8 cellular contexts compared by ENCODE assay signal in the genomic region with DNA sequence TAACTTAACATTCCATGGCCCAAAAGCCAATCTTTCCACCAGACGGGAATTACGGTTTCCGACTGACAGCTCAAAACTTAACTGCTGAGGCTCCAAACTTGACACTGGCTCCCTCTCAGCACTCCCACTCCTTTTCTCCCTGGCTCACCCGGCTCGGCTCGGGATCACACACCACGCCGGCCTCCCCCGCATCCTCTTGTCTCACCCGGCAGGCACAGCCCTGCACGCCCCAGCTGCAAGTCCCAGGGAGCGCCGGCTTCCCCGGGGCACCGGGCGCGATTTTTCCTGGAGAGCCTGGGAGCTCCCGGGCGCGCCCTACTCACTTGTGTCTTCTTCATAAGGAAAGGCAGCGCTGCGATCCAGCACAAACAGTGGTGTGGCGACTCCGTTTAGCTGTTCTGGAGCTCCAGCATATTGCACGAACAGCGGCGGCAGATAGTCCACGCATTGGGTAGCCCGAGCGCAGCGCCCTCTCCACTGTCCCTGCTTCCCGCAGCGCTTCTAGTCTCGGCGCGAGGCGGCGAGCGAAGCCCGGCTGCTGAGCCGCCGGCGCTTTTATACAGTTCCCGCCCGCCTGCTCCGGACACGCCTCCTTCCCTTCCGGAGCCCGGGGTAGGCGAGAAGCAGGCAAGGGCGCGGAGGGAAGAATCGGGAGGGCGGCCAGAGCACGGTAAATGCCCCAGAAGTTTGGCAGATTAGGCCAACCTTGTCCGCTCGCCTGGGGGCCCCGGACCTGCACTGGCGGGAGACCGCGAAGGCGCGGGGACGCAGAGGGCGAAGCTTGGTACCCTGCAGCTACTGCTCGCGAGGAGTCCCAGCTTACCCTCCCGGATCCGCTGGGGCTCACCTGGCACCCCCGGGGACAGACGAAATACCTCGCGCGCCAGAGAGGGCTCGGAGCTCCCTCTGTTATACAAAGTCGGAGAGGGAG. TPM values are rescaled to one million over a fixed set of nuclear protein-coding genes. Genes with fewer than 3 reads are reported as not detected.
DNase-seq lines count a peak whose midpoint lies in the region; ATAC-seq and TF ChIP-seq lines count a peak whose summit lies in the region.

KITLG (minus strand) TSS at position 531 of the 931 bp plus-strand sequence; CDS start at position 338, 193 bp downstream.

- H3K27me3 ChIP-seq in PC-3 (ENCODE audit: low read length) = no peaks in the 10 kb centered on the region
- no peaks in the 10 kb centered on the region for H3K27me3 ChIP-seq in brain microvascular endothelial cell (replicated peaks)

- H3K9me2 ChIP-seq in PC-3 (replicated peaks; ENCODE audit: low read length) = no peaks in the 10 kb centered on the region

- H2AFZ ChIP-seq in PC-3 (ENCODE audit: low read length) = peak within 1 kb of the TSS; percentile 96

- in situ Hi-C loops in brain microvascular endothelial cell (cut with HindIII; ENCODE audit: low pct_ligation_motif_present, low sequenced_read_pairs) = no loop called here

- H3K79me2 ChIP-seq in PC-3 (ENCODE audit: low read length) = peaks cover 49% of the 10 kb centered on the region

- POLR2A ChIA-PET in PC-3 (lab: Charles Lee; ENCODE audit: unreplicated experiment) = interaction anchor here (0.5 to 0.9 kb wide), 6 partner anchors 27 to 365 kb away, joined by 3 to 5 read pairs (median 3); no protein-coding TSS in a partner anchor

- peak; percentile 38; the same call in 1 of the 2 replicates for TF ChIP-seq CTCF in PC-3 (conservative IDR thresholded peaks at IDR 0.05; ENCODE audit: low read depth, low read length)
- TF ChIP-seq CTCF in brain microvascular endothelial cell (IDR thresholded peaks at IDR 0.05; ENCODE audit: low read depth, low read length, missing control alignments) = peak; percentile 51

- intact Hi-C loops in PC-3 (cut with micrococcal nuclease) = loop anchor here (1.0 to 10.0 kb wide), 7 partner anchors 27 to 426 kb away; no protein-coding TSS in a partner anchor

- CTCF ChIA-PET in PC-3 (lab: Charles Lee) = interaction anchor here (0.6 to 1.9 kb wide), 7 partner anchors 17 to 425 kb away, joined by 3 to 12 read pairs (median 4); no protein-coding TSS in a partner anchor

- H3K9me3 ChIP-seq in PC-3 (ENCODE audit: low read length) = no peaks in the 10 kb centered on the region

- BruUV-seq in PC-3 (replicated peaks; lab: Mats Ljungman, UMichigan) = TSS peak; percentile 55

- TF ChIP-seq EP300 in Ishikawa (IDR thresholded peaks at IDR 0.05; ENCODE audit: borderline replicate concordance) = no peak; the same call in 1 of the 2 replicates

- peak; percentile 33; the same call in 1 of the 2 replicates for TF ChIP-seq RAD21 in Ishikawa (IDR thresholded peaks at IDR 0.05; ENCODE audit: low read depth)

- DNase-seq in DMS 273 (lab: John Stamatoyannopoulos, UW; ENCODE audit: unreplicated experiment) (peak; percentile 88), PC-3 (peak; percentile 91), brain microvascular endothelial cell (peak; percentile 81), hippocampal formation (lab: John Stamatoyannopoulos, UW) (peak; percentile 48 to 53), pulmonary artery endothelial cell (ENCODE audit: low read depth, low spot score) (peak; percentile 47)
- no peak for DNase-seq in activated CD4-positive, CD25-positive, alpha-beta regulatory T cell treated with anti-CD3 and anti-CD28 coated beads, Interleukin-2, amount 50 U/mL, for 72 hours

- H3F3A ChIP-seq in PC-3 (ENCODE audit: low read length, unreplicated experiment) = no peaks in the 10 kb centered on the region

- ATAC-seq in GM21526 (IDR thresholded peaks at IDR 0.05; ENCODE audit: low FRiP score, unreplicated experiment) (peak; percentile 87), PC-3 (peak; percentile 77)

- H3K27ac ChIP-seq in PC-3 (ENCODE audit: low read length) (peak within 1 kb of the TSS; percentile 24), brain microvascular endothelial cell (peak within 1 kb of the TSS; percentile 14)

- H3K36me3 ChIP-seq in PC-3 (ENCODE audit: low read depth, low read length) (no peaks in the 10 kb centered on the region), brain microvascular endothelial cell (replicated peaks) (no peaks in the 10 kb centered on the region)

- H3K9ac ChIP-seq in PC-3 (ENCODE audit: low read length) = peak within 1 kb of the TSS; percentile 77

- H3K4me2 ChIP-seq in PC-3 (ENCODE audit: low read length) = peak within 1 kb of the TSS; percentile 88

- H4K20me1 ChIP-seq in PC-3 (ENCODE audit: low read length) = no peaks in the 10 kb centered on the region

- H3K4me3 ChIP-seq in PC-3 (ENCODE audit: low read length) (peak within 1 kb of the TSS; percentile 94), brain microvascular endothelial cell (ENCODE audit: low read depth, low read length) (peak within 1 kb of the TSS; percentile 81)

- peaks cover 37% of the 10 kb centered on the region for H3K4me1 ChIP-seq in PC-3 (ENCODE audit: insufficient read depth, low read length)

TF ChIP-seq in Ishikawa, 13 proteins besides CTCF, POLR2A, EP300 and RAD21:
- TF ChIP-seq TEAD4 (IDR thresholded peaks at IDR 0.05) (no peak; the same call in 1 of the 2 replicates), MAX (IDR thresholded peaks at IDR 0.05) (peak; percentile 76; the same call in 1 of the 2 replicates), FOXM1 (IDR thresholded peaks at IDR 0.05; ENCODE audit: borderline replicate concordance, low read depth) (no peak), TAF1 (IDR thresholded peaks at IDR 0.05; ENCODE audit: low read depth) (peak; percentile 50), TCF12 (IDR thresholded peaks at IDR 0.05; ENCODE audit: low read depth) (no peak), NFIC (IDR thresholded peaks at IDR 0.05) (no peak), CEBPB (IDR thresholded peaks at IDR 0.05) (no peak), YY1 (IDR thresholded peaks at IDR 0.05; ENCODE audit: low read depth) (0 out of 2 replicates have a peak, but pooled peaks have one; percentile 5), USF1 (IDR thresholded peaks at IDR 0.05) (no peak), CREB1 (IDR thresholded peaks at IDR 0.05; ENCODE audit: low read depth) (no peak), EGR1 (IDR thresholded peaks at IDR 0.05) (0 out of 2 replicates have a peak, but pooled peaks have one; percentile 14), REST (IDR thresholded peaks at IDR 0.05; ENCODE audit: low read depth) (no peak), ZBTB7A (IDR thresholded peaks at IDR 0.05; ENCODE audit: low read depth) (no peak)

RNA-seq across cellular contexts. Expression of gene KITLG, which starts in this region (rescaled TPM):
- total RNA-seq in PC-3 (2014; rRNA removed) (8.4 and 14.9 TPM in 2 replicates), pulmonary artery endothelial cell (11.4 and 23.4 TPM in 2 replicates)
